27 cellular contexts compared by ENCODE assay signal in the genomic region with DNA sequence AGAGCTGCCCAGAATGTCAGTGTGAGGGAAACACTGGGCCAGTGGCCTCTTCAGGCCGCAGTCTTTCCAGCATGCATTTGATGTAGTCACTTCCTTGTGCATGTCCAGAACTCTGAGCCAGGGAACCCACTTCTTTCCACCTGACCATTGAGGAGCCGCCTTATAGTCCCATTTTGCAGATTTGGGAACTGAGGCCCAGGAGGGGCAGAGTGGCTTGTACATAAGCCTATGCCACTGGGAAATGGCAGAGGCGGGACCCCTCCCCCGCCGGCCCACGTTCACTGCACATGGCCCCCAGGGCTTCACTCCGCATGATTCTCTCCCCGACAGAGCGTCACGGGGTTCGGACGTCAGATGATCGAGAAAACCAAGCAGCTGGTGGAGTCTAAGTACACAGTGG. TPM values are rescaled to one million over a fixed set of nuclear protein-coding genes. Genes with fewer than 3 reads are reported as not detected.
"Had no signal": no experiment of that assay in that cellular context is flagged by ENCODE, and none has a peak within 500 bp of the region (broad histone marks: within the 10 kb centered on the region; RNA-seq: fewer than 3 reads in every experiment).

No MANE protein-coding gene starts in this region.

- H3K27me3 Mint-ChIP-seq: activated CD4-positive, alpha-beta memory T cell treated with anti-CD3 and anti-CD28 coated beads for 36 hours; activated CD4-positive, alpha-beta T cell treated with anti-CD3 and anti-CD28 coated beads, Interleukin-2, amount 10 ng/mL, durations not matched to agents 7 days and 5 days; activated naive CD8-positive, alpha-beta T cell treated with anti-CD3 and anti-CD28 coated beads for 36 hours; T-cell had no signal

- H3K27ac ChIP-seq: brain microvascular endothelial cell, cardiac muscle cell, SK-N-MC had no signal

- H3K9me3 Mint-ChIP-seq: activated CD4-positive, alpha-beta memory T cell treated with anti-CD3 and anti-CD28 coated beads for 36 hours; activated CD4-positive, alpha-beta T cell treated with anti-CD3 and anti-CD28 coated beads, Interleukin-2, amount 10 ng/mL, durations not matched to agents 7 days and 5 days; activated T-cell treated with anti-CD3 and anti-CD28 coated beads, Interleukin-2, amount 50 U/mL, for 4 hours; T-cell had no signal

- H3K4me3 Mint-ChIP-seq: activated CD4-positive, alpha-beta memory T cell treated with anti-CD3 and anti-CD28 coated beads for 36 hours; activated CD4-positive, alpha-beta T cell treated with anti-CD3 and anti-CD28 coated beads, Interleukin-2, amount 10 ng/mL, durations not matched to agents 7 days and 5 days; activated naive CD8-positive, alpha-beta T cell treated with anti-CD3 and anti-CD28 coated beads for 36 hours; activated T-cell treated with anti-CD3 and anti-CD28 coated beads, Interleukin-2, amount 50 U/mL, for 4 hours; T-cell had no signal

- H3K27me3 ChIP-seq: brain microvascular endothelial cell, cardiac muscle cell, MG63 had no signal

- H3K4me1 Mint-ChIP-seq: activated naive CD8-positive, alpha-beta T cell treated with anti-CD3 and anti-CD28 coated beads for 36 hours; T-cell had no signal

- H3K4me3 ChIP-seq: cardiac muscle cell, MG63, SK-N-MC had no signal

- DNase-seq: activated CD4-positive, alpha-beta memory T cell treated with anti-CD3 and anti-CD28 coated beads for 36 hours; activated CD4-positive, alpha-beta T cell treated with anti-CD3 and anti-CD28 coated beads, Interleukin-2, amount 10 ng/mL, durations not matched to agents 7 days and 5 days; activated CD4-positive, CD25-positive, alpha-beta regulatory T cell; activated CD8-positive, alpha-beta memory T cell treated with anti-CD3 and anti-CD28 coated beads for 24 hours; activated effector memory CD4-positive, alpha-beta T cell treated with anti-CD3 and anti-CD28 coated beads, Interleukin-2, amount 50 U/mL, for 16 hours; activated naive CD4-positive, alpha-beta T cell treated with Interleukin-2 at 50 U/mL for 16 hours; activated naive CD8-positive, alpha-beta T cell treated with anti-CD3 and anti-CD28 coated beads for 36 hours; activated T-cell treated with anti-CD3 and anti-CD28 coated beads, Interleukin-2, amount 50 U/mL, for 4 hours; brain microvascular endothelial cell; MG63; MV-4-11; NCI-H1092 treated with DMSO at 0.1 percent for 48 hours; NCI-H1417 treated with DMSO at 0.1 percent for 48 hours; NCI-H1694; NCI-H2029; NCI-H2107; NCI-H2171 treated with DMSO at 0.1 percent for 48 hours; NCI-H226; NCI-H526 treated with DMSO at 0.1 percent for 48 hours; NCI-H82; T-cell; T-helper 2 cell; T1000 had no signal

- H3K36me3 ChIP-seq: brain microvascular endothelial cell had no signal

- H3K27ac Mint-ChIP-seq: activated CD4-positive, alpha-beta memory T cell treated with anti-CD3 and anti-CD28 coated beads for 36 hours; activated CD4-positive, alpha-beta T cell treated with anti-CD3 and anti-CD28 coated beads, Interleukin-2, amount 10 ng/mL, durations not matched to agents 7 days and 5 days; activated naive CD8-positive, alpha-beta T cell treated with anti-CD3 and anti-CD28 coated beads for 36 hours; T-cell had no signal

- ATAC-seq: activated T-cell treated with anti-CD3 and anti-CD28 coated beads, Interleukin-2, amount 50 U/mL, for 4 hours; T-cell had no signal

RNA-seq across cellular contexts. Expression of a gene that starts 5.6 kb away (rescaled TPM):
- total RNA-seq: NCI-H460, RPMI7951 had no signal

RNA-seq across cellular contexts. Expression of a gene that starts 19.6 kb away (rescaled TPM):
- total RNA-seq: activated CD4-positive, alpha-beta T cell treated with anti-CD3 and anti-CD28 coated beads, Interleukin-2, amount 10 ng/mL, durations not matched to agents 7 days and 5 days; NCI-H460; RPMI7951 had no signal

RNA-seq across cellular contexts. Expression of a gene that starts 47.7 kb away (rescaled TPM):
- total RNA-seq: NCI-H460, RPMI7951 had no signal
